29 cellular contexts compared by ENCODE assay signal in the genomic region with DNA sequence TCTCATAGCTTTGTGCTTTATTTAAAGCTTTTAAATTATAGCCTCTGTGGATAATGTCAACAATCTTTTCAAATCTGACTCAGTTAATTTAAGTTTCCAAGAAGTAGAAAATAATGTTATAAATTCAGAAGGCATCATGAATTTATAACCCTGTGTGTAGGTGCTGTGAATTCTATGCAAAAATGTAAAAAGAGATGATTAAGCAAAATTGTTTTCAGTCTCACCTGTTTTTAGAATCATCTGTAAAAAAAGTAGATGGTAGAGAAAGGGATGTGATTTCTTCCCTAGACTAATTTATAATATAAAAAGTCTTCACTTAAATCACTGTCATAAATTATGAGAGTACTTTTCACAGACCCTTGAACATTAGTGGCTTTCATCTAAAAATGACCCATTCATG.
"Had no signal": no experiment of that assay in that cellular context is flagged by ENCODE, and none has a peak within 500 bp of the region (broad histone marks: within the 10 kb centered on the region; RNA-seq: fewer than 3 reads in every experiment).

No MANE protein-coding gene starts in this region.

- H3K9ac ChIP-seq: KMS-11 had no signal

- H3K27ac Mint-ChIP-seq: activated B cell treated with CpG ODN at 0.5 μM for 24 hours; activated CD8-positive, alpha-beta T cell treated with anti-CD3 and anti-CD28 coated beads for 36 hours; activated naive CD8-positive, alpha-beta T cell treated with anti-CD3 and anti-CD28 coated beads, Interleukin-2, amount 10 ng/mL, durations not matched to agents 7 days and 5 days; activated T-cell treated with anti-CD3 and anti-CD28 coated beads, Interleukin-2, amount 50 U/mL, for 72 hours; activated T-helper 2 cell treated with anti-CD3 and anti-CD28 coated beads, Interferon-gamma antibody, Interleukin-2, Interleukin-4, amounts not matched to agents 10 μg/mL and 5 μg/mL and 100 μg/mL, durations not matched to agents 14 hours and 24 hours and 36 hours had no signal

- H3K9me3 ChIP-seq: breast epithelium, Peyer's patch, SJSA1 had no signal

- H3K4me3 Mint-ChIP-seq: activated B cell treated with CpG ODN at 0.5 μM for 24 hours; activated CD8-positive, alpha-beta T cell treated with anti-CD3 and anti-CD28 coated beads for 36 hours; activated naive CD8-positive, alpha-beta T cell treated with anti-CD3 and anti-CD28 coated beads, Interleukin-2, amount 10 ng/mL, durations not matched to agents 7 days and 5 days; activated T-cell treated with anti-CD3 and anti-CD28 coated beads, Interleukin-2, amount 50 U/mL, for 72 hours had no signal

- H3K27me3 ChIP-seq: breast epithelium, Peyer's patch, SJSA1 had no signal

- H3K4me1 ChIP-seq: breast epithelium, Peyer's patch, SJSA1 had no signal

- H3K27ac ChIP-seq: breast epithelium, KMS-11, Peyer's patch, RWPE1, SJSA1 had no signal

- H3K4me3 ChIP-seq: breast epithelium, Peyer's patch, SJSA1 had no signal

- H3K36me3 ChIP-seq: breast epithelium, SJSA1 had no signal

- H3K27me3 Mint-ChIP-seq: activated B cell treated with CpG ODN at 0.5 μM for 24 hours; activated CD8-positive, alpha-beta T cell treated with anti-CD3 and anti-CD28 coated beads for 36 hours; activated naive CD8-positive, alpha-beta T cell treated with anti-CD3 and anti-CD28 coated beads, Interleukin-2, amount 10 ng/mL, durations not matched to agents 7 days and 5 days had no signal

- H3K4me2 ChIP-seq: KMS-11 had no signal

- DNase-seq: activated B cell treated with CpG ODN at 0.5 μM for 24 hours; activated CD8-positive, alpha-beta memory T cell treated with anti-CD3 and anti-CD28 coated beads, Interleukin-2, amount 50 U/mL, for 4 hours; activated CD8-positive, alpha-beta T cell treated with anti-CD3 and anti-CD28 coated beads for 36 hours; activated naive CD4-positive, alpha-beta T cell treated with anti-CD3 and anti-CD28 coated beads, Interleukin-2, amount 50 U/mL, for 16 hours; activated naive CD8-positive, alpha-beta T cell treated with anti-CD3 and anti-CD28 coated beads, Interleukin-2, amount 10 ng/mL, durations not matched to agents 7 days and 5 days; activated T-cell treated with anti-CD3 and anti-CD28 coated beads, Interleukin-2, amount 50 U/mL, for 72 hours; aorta; caudate nucleus; MM.1S; NCI-H1105; NCI-H1436; NCI-H1694 treated with DMSO at 0.1 percent for 48 hours; NCI-H2029 treated with DMSO at 0.1 percent for 48 hours; NCI-H345; NCI-H510A; NCI-H526 treated with DMSO at 0.1 percent for 48 hours; NCI-H82; NK-92 treated with Interleukin-12 subunit alpha and Interleukin-12 subunit beta, amount 100 ng/mL, for 24 hours; OCI-M1; Peyer's patch; SHP77; T-helper 2 cell; T1000 had no signal

- ATAC-seq: activated CD8-positive, alpha-beta T cell treated with anti-CD3 and anti-CD28 coated beads for 36 hours; activated T-cell treated with anti-CD3 and anti-CD28 coated beads, Interleukin-2, amount 50 U/mL, for 72 hours; SK-N-SH treated with all-trans-retinoic acid at 6 μM for 48 hours had no signal

- H3K9me3 Mint-ChIP-seq: activated B cell treated with CpG ODN at 0.5 μM for 24 hours; activated CD8-positive, alpha-beta T cell treated with anti-CD3 and anti-CD28 coated beads for 36 hours; activated naive CD8-positive, alpha-beta T cell treated with anti-CD3 and anti-CD28 coated beads, Interleukin-2, amount 10 ng/mL, durations not matched to agents 7 days and 5 days; activated T-cell treated with anti-CD3 and anti-CD28 coated beads, Interleukin-2, amount 50 U/mL, for 72 hours; activated T-helper 2 cell treated with anti-CD3 and anti-CD28 coated beads, Interferon-gamma antibody, Interleukin-2, Interleukin-4, amounts not matched to agents 10 μg/mL and 5 μg/mL and 100 μg/mL, durations not matched to agents 14 hours and 24 hours and 36 hours had no signal
